9 cellular contexts compared by ENCODE assay signal in genomic region chr13:42720116-42720857, GRCh38.
DNase-seq lines count a peak whose midpoint lies in the region; ATAC-seq, FAIRE-seq and TF ChIP-seq lines count a peak whose summit lies in the region.
"Had no signal": no experiment of that assay in that cellular context is flagged by ENCODE, and none has a peak within 500 bp of the region (broad histone marks: within the 10 kb centered on the region; RNA-seq: fewer than 3 reads in every experiment).

No MANE protein-coding gene starts in this region.

- H3K9me3 ChIP-seq in small intestine (ENCODE audit: control insufficient read depth, low read depth) (no peaks in the 10 kb centered on the region), neural progenitor cell (ENCODE audit: low read depth) (no peaks in the 10 kb centered on the region), tibial artery (no peaks in the 10 kb centered on the region)

- DNase-seq in NCI-H1417 (lab: John Stamatoyannopoulos, UW) (peak; percentile 16 to 64 (median 23)), NCI-H1417 treated with DMSO at 0.1 percent for 48 hours (lab: John Stamatoyannopoulos, UW) (no peak), NCI-H510A (lab: John Stamatoyannopoulos, UW) (peak; percentile 13), choroid plexus epithelial cell (ENCODE audit: low read depth) (peak; percentile 99), small intestine (peak; percentile 51), neural progenitor cell (ENCODE audit: low spot score) (no peak), tibial artery (no peak)

- no peak for ATAC-seq in GM21447 (IDR thresholded peaks at IDR 0.05; ENCODE audit: unreplicated experiment)

- H3K27ac Mint-ChIP-seq in neural progenitor cell = no peak overlapping the region

- WGBS in small intestine, 3 donors = 22 to 40% (median 24%) methylated on average over 12 of the region's 12 CpGs

- H3K79me2 ChIP-seq in neural progenitor cell (ENCODE audit: low read depth) = no peaks in the 10 kb centered on the region

- H3K36me3 Mint-ChIP-seq in neural progenitor cell = no peaks in the 10 kb centered on the region

- H3K9me3 Mint-ChIP-seq in neural progenitor cell = peaks cover 2% of the 10 kb centered on the region

- no peaks in the 10 kb centered on the region for H3K4me1 Mint-ChIP-seq in neural progenitor cell

- no peaks in the 10 kb centered on the region for H3K4me1 ChIP-seq in small intestine (ENCODE audit: control insufficient read depth in 2 of 2, insufficient read depth in 1 of 2, low read depth in 1 of 2, low read length in 1 of 2)
- H3K4me1 ChIP-seq in neural progenitor cell = no peaks in the 10 kb centered on the region
- H3K4me1 ChIP-seq in tibial artery = no peaks in the 10 kb centered on the region

- H3K4me2 ChIP-seq in neural progenitor cell = no peak overlapping the region

- H3K4me3 Mint-ChIP-seq in neural progenitor cell = no peak overlapping the region

- intact Hi-C loops in tibial artery (cut with DNase I; ENCODE audit: low total_unique reads) = no loop called here

- TF ChIP-seq CTCF in choroid plexus epithelial cell (conservative IDR thresholded peaks at IDR 0.05; ENCODE audit: low read depth, low read length) (no peak), neural progenitor cell (IDR thresholded peaks at IDR 0.05) (no peak), tibial artery (IDR thresholded peaks at IDR 0.05) (no peak)

- H3K36me3 ChIP-seq in small intestine (ENCODE audit: control insufficient read depth in 2 of 2, insufficient read depth in 2 of 2, low read length in 2 of 2) = no peaks in the 10 kb centered on the region
- no peaks in the 10 kb centered on the region for H3K36me3 ChIP-seq in neural progenitor cell
- no peaks in the 10 kb centered on the region for H3K36me3 ChIP-seq in tibial artery

- H3F3A ChIP-seq in neural progenitor cell (ENCODE audit: low read depth) = no peaks in the 10 kb centered on the region

- peaks cover 2% of the 10 kb centered on the region for H3K27me3 Mint-ChIP-seq in neural progenitor cell (ENCODE audit: insufficient read depth, low read depth)

- no peak overlapping the region for H2AFZ ChIP-seq in neural progenitor cell (replicated peaks)

- peak overlapping the region; percentile 3 for H3K4me3 ChIP-seq in choroid plexus epithelial cell (ENCODE audit: low read depth, low read length)
- no peak overlapping the region for H3K4me3 ChIP-seq in small intestine (ENCODE audit: low read depth in 1 of 2, low read length in 2 of 2)
- no peak overlapping the region for H3K4me3 ChIP-seq in neural progenitor cell
- H3K4me3 ChIP-seq in tibial artery = no peak overlapping the region

- no peak overlapping the region for H3K9ac ChIP-seq in neural progenitor cell

- H3K27ac ChIP-seq in small intestine (ENCODE audit: low read depth in 1 of 2, low read length in 1 of 2) (no peak overlapping the region), neural progenitor cell (no peak overlapping the region), tibial artery (no peak overlapping the region)

- H3K27me3 ChIP-seq in small intestine (ENCODE audit: control insufficient read depth in 2 of 2, insufficient read depth in 2 of 2, low read length in 2 of 2) (no peaks in the 10 kb centered on the region), neural progenitor cell (no peaks in the 10 kb centered on the region), tibial artery (no peaks in the 10 kb centered on the region)

- no peak for FAIRE-seq in small intestine (lab: Jason Lieb, UNC)
- FAIRE-seq: A204.1 had no signal

- H4K20me1 ChIP-seq in neural progenitor cell (ENCODE audit: low read depth) = no peaks in the 10 kb centered on the region

Comparison
In these comparisons a context has a peak if more than half of its experiments do, and no peak if none do; other contexts are left out.
1. DNase-seq: peak in NCI-H1417 (3 of 3), NCI-H510A (single experiment), choroid plexus epithelial cell (single experiment) and small intestine (single experiment); none in NCI-H1417 treated with DMSO at 0.1 percent for 48 hours (single experiment), neural progenitor cell (single experiment) and tibial artery (0 of 2).